14 cellular contexts compared by ENCODE assay signal in genomic region chr4:72857787-72858186, GRCh38.
"Had no signal": no experiment of that assay in that cellular context is flagged by ENCODE, and none has a peak within 500 bp of the region (broad histone marks: within the 10 kb centered on the region; RNA-seq: fewer than 3 reads in every experiment).

No MANE protein-coding gene starts in this region.

- H3K36me3 ChIP-seq: esophagus squamous epithelium, suprapubic skin, upper lobe of left lung had no signal

- DNase-seq: activated CD4-positive, alpha-beta T cell treated with anti-CD3 and anti-CD28 coated beads, Interleukin-2, amount 50 U/mL, for 4 hours; activated effector memory CD4-positive, alpha-beta T cell treated with Interleukin-2 at 50 U/mL for 16 hours; activated T-cell treated with anti-CD3 and anti-CD28 coated beads, Interleukin-2, amount 50 U/mL, for 24 hours; amygdala; esophagus squamous epithelium; hypothalamus; stimulated activated CD4-positive, alpha-beta T cell treated with anti-CD3 and anti-CD28 coated beads, Interleukin-4, amount 100 ng/mL, for 1 hour; stimulated activated CD8-positive, alpha-beta memory T cell treated with anti-CD3 and anti-CD28 coated beads, Interleukin-4, amount 100 ng/mL, for 48 hours; stimulated activated naive CD8-positive, alpha-beta T cell treated with anti-CD3 and anti-CD28 coated beads, Interleukin-15, Interleukin-2, amounts not matched to agents 100 U/mL and 50 U/mL, for 24 hours; upper lobe of left lung had no signal

- H3K27ac Mint-ChIP-seq: activated naive CD4-positive, alpha-beta T cell treated with anti-CD3 and anti-CD28 coated beads, Interleukin-2, amount 50 U/mL, for 24 hours; activated T-cell treated with anti-CD3 and anti-CD28 coated beads, Interleukin-2, amount 50 U/mL, for 24 hours; nephron had no signal

- H3K27me3 Mint-ChIP-seq: activated naive CD4-positive, alpha-beta T cell treated with anti-CD3 and anti-CD28 coated beads, Interleukin-2, amount 50 U/mL, for 24 hours; activated T-cell treated with anti-CD3 and anti-CD28 coated beads, Interleukin-2, amount 50 U/mL, for 24 hours had no signal

- FAIRE-seq: colon had no signal

- H3K9me3 ChIP-seq: esophagus squamous epithelium, suprapubic skin, upper lobe of left lung had no signal

- H3K4me3 Mint-ChIP-seq: activated naive CD4-positive, alpha-beta T cell treated with anti-CD3 and anti-CD28 coated beads, Interleukin-2, amount 50 U/mL, for 24 hours; activated T-cell treated with anti-CD3 and anti-CD28 coated beads, Interleukin-2, amount 50 U/mL, for 24 hours; nephron had no signal

- H3K9me3 Mint-ChIP-seq: activated T-cell treated with anti-CD3 and anti-CD28 coated beads, Interleukin-2, amount 50 U/mL, for 24 hours; nephron had no signal

- H3K4me3 ChIP-seq: esophagus squamous epithelium, suprapubic skin, upper lobe of left lung had no signal

- H3K4me1 Mint-ChIP-seq: activated naive CD4-positive, alpha-beta T cell treated with anti-CD3 and anti-CD28 coated beads, Interleukin-2, amount 50 U/mL, for 24 hours; nephron had no signal

- H3K4me1 ChIP-seq: esophagus squamous epithelium, suprapubic skin, upper lobe of left lung had no signal

- H3K36me3 Mint-ChIP-seq: activated naive CD4-positive, alpha-beta T cell treated with anti-CD3 and anti-CD28 coated beads, Interleukin-2, amount 50 U/mL, for 24 hours had no signal

- H3K27ac ChIP-seq: esophagus squamous epithelium, suprapubic skin, upper lobe of left lung had no signal

- H3K27me3 ChIP-seq: esophagus squamous epithelium, suprapubic skin, upper lobe of left lung had no signal
